8 cellular contexts compared by ENCODE assay signal in genomic region chr17:40025991-40026815, GRCh38. TPM values are rescaled to one million over a fixed set of nuclear protein-coding genes. Genes with fewer than 3 reads are reported as not detected.
DNase-seq lines count a peak whose midpoint lies in the region; ATAC-seq and TF ChIP-seq lines count a peak whose summit lies in the region.

No MANE protein-coding gene starts in this region.

- no peaks in the 10 kb centered on the region for H3K9me3 ChIP-seq in right lobe of liver
- H3K9me3 ChIP-seq in heart right ventricle = no peaks in the 10 kb centered on the region

- peaks cover 0 to 63% (median 13%) of the 10 kb centered on the region in 4 donors for H3K36me3 ChIP-seq in right lobe of liver
- peaks cover 0 to 100% (median 77%) of the 10 kb centered on the region in 9 donors for H3K36me3 ChIP-seq in heart right ventricle

- 33% methylated on average over 15 of the region's 22 CpGs for WGBS in right lobe of liver (ENCODE audit: insufficient coverage, low coverage, low lambda C conversion rate, missing lambda C conversion rate)
- 75 to 77% methylated on average over 22 of the region's 22 CpGs for WGBS in heart right ventricle, 2 donors

- H3K27me3 ChIP-seq in right lobe of liver = no peaks in the 10 kb centered on the region
- no peaks in the 10 kb centered on the region for H3K27me3 ChIP-seq in heart right ventricle

- DNase-seq in DMS153 (lab: John Stamatoyannopoulos, UW) (peak; percentile 43), NCI-H510A treated with DMSO at 0.1 percent for 48 hours (lab: John Stamatoyannopoulos, UW) (peak; percentile 88), right lobe of liver (peak in 1 of 3 donors; percentile 51), NCI-H524 (lab: John Stamatoyannopoulos, UW) (no peak), NCI-H2171 (lab: John Stamatoyannopoulos, UW) (no peak), heart right ventricle (no peak)
- DNase-seq in activated naive CD4-positive, alpha-beta T cell treated with Interleukin-2 at 50 U/mL for 16 hours = peak; percentile 43

- H3K27ac ChIP-seq in right lobe of liver = peak overlapping the region in 1 of 3 donors; percentile 12
- H3K27ac ChIP-seq in heart right ventricle = no peak overlapping the region

- H3K4me3 ChIP-seq in right lobe of liver = no peak overlapping the region
- no peak overlapping the region for H3K4me3 ChIP-seq in heart right ventricle

- ATAC-seq in right lobe of liver = peak; percentile 4 to 51 (median 30)
- no peak for ATAC-seq in HG02852 (IDR thresholded peaks at IDR 0.05; ENCODE audit: unreplicated experiment)
- ATAC-seq in heart right ventricle = no peak

- intact Hi-C loops in right lobe of liver (cut with DNase I) (no loop called here), heart right ventricle (cut with DNase I) (loop anchor here in 4 of 10 donors (2.0 to 10.0 kb wide), 3 partner anchors 13 to 139 kb away; no protein-coding TSS in a partner anchor)

- no peak for TF ChIP-seq POLR2A in right lobe of liver (IDR thresholded peaks at IDR 0.05)

- H3K4me1 ChIP-seq in right lobe of liver (peaks cover 0 to 25% (median 7%) of the 10 kb centered on the region in 4 donors), heart right ventricle (peaks cover 8 to 43% (median 19%) of the 10 kb centered on the region in 9 donors)

- TF ChIP-seq CTCF in right lobe of liver (IDR thresholded peaks at IDR 0.05) = no peak
- no peak for TF ChIP-seq CTCF in heart right ventricle (IDR thresholded peaks at IDR 0.05)

RNA-seq across cellular contexts. Expression of gene CSF3, which starts 11.0 kb away (rescaled TPM):
- total RNA-seq in right lobe of liver (under 1 TPM in 1 of 6 experiments, not detected in 5; 0.31 TPM), heart right ventricle (1 to 10 TPM in 2 of 10 donors, under 1 TPM in 1, not detected in 7; 0.81 to 4.2 (median 1.6) TPM)
- under 1 TPM; 0.29 to 0.32 TPM for polyA plus RNA-seq in heart right ventricle

RNA-seq across cellular contexts. Expression of gene MED24, which starts 28.0 kb away (rescaled TPM):
- total RNA-seq in right lobe of liver (10 to 100 TPM; 29.0 to 38.2 (median 35.9) TPM), heart right ventricle (10 to 100 TPM; 46.7 to 63.2 (median 58.4) TPM)
- 10 to 100 TPM; 47.2 to 75.6 TPM for polyA plus RNA-seq in heart right ventricle

RNA-seq across cellular contexts. Expression of gene THRA, which starts 36.6 kb away (rescaled TPM):
- total RNA-seq in right lobe of liver = 1 to 10 TPM; 3.7 to 9.4 (median 7.7) TPM
- total RNA-seq in heart right ventricle = 100 to 1,000 TPM in 1 of 10 donors, 10 to 100 TPM in 9; 59.8 to 102 (median 69.7) TPM
- polyA plus RNA-seq in heart right ventricle = 10 to 100 TPM; 29.8 to 44.2 TPM

RNA-seq across cellular contexts. Expression of gene PSMD3, which starts 45.6 kb away (rescaled TPM):
- total RNA-seq in right lobe of liver = 10 to 100 TPM; 58.3 to 85.3 (median 67.4) TPM
- 100 to 1,000 TPM in 1 of 10 donors, 10 to 100 TPM in 9; 76.5 to 113 (median 81.8) TPM for total RNA-seq in heart right ventricle
- polyA plus RNA-seq in heart right ventricle = 100 to 1,000 TPM in 1 of 2 donors, 10 to 100 TPM in 1; 46.7 to 109 TPM

Comparison
In these comparisons a context has a peak if more than half of its experiments do, and no peak if none do; other contexts are left out.
1. DNase-seq: peak in DMS153 (single experiment), NCI-H510A treated with DMSO at 0.1 percent for 48 hours (single experiment) and activated naive CD4-positive, alpha-beta T cell treated with Interleukin-2 at 50 U/mL for 16 hours (single experiment); none in NCI-H524 (0 of 2), NCI-H2171 (single experiment) and heart right ventricle (0 of 2).
2. ATAC-seq: peak in right lobe of liver (4 of 4); none in HG02852 (single experiment) and heart right ventricle (0 of 8).
3. RNA of gene THRA, which starts 36.6 kb away (total RNA-seq): 59.8 to 102 TPM in heart right ventricle; 3.7 to 9.4 TPM in right lobe of liver; every median in the first group is over 4 times any median in the second.